Comparison of ENCODE assay signal across 1 cellular context in genomic region chr4:102551946-102552575, GRCh38.
TF ChIP-seq lines count a peak whose summit lies in the region.

No MANE protein-coding gene starts in this region.

TF ChIP-seq in GM12878, 131 proteins besides CTCF, POLR2A, EP300 and RAD21 (continued from another document):
- TF ChIP-seq ZBTB33 (IDR thresholded peaks at IDR 0.05): no peak
- TF ChIP-seq ETV6 (conservative IDR thresholded peaks at IDR 0.05 in 1 of 2, IDR thresholded peaks at IDR 0.05 in 1 of 2; ENCODE audit: borderline replicate concordance in 1 of 2, low read depth in 1 of 2): no peak
- TF ChIP-seq BACH1 (IDR thresholded peaks at IDR 0.05; ENCODE audit: borderline replicate concordance): no peak
- no peak for TF ChIP-seq NFIC (IDR thresholded peaks at IDR 0.05; ENCODE audit: low read depth, low read length)
- TF ChIP-seq ATF2 (IDR thresholded peaks at IDR 0.05; ENCODE audit: low read length): no peak
- no peak for TF ChIP-seq ZZZ3 (IDR thresholded peaks at IDR 0.05; ENCODE audit: control insufficient read depth, insufficient read length, low read depth)
- TF ChIP-seq ZBTB4 (CRISPR knock-in tag; IDR thresholded peaks at IDR 0.05): no peak
- TF ChIP-seq FOXK2 (IDR thresholded peaks at IDR 0.05): no peak
- TF ChIP-seq IKZF2 (IDR thresholded peaks at IDR 0.05): no peak
- no peak for TF ChIP-seq E4F1 (IDR thresholded peaks at IDR 0.05; ENCODE audit: borderline replicate concordance, partially characterized antibody)
- TF ChIP-seq TAF1 (IDR thresholded peaks at IDR 0.05; ENCODE audit: borderline replicate concordance, low read depth, low read length): no peak
- no peak for TF ChIP-seq MTA3 (IDR thresholded peaks at IDR 0.05; ENCODE audit: borderline replicate concordance, low read length)
- no peak for TF ChIP-seq NFXL1 (IDR thresholded peaks at IDR 0.05; ENCODE audit: borderline replicate concordance)
- no peak for TF ChIP-seq BHLHE40 (IDR thresholded peaks at IDR 0.05; ENCODE audit: borderline replicate concordance in 1 of 2, low read depth in 2 of 2, low read length in 1 of 2)
- no peak for TF ChIP-seq POLR2AphosphoS2 (IDR thresholded peaks at IDR 0.05; ENCODE audit: low read depth, low read length)
